In genomic region chr9:306907-307306, GRCh38 we compare ENCODE assay signal across 8 cellular contexts.
A peak's percentile ranks its signal among the peaks of the same experiment; 100 is the strongest.
DNase-seq lines count a peak whose midpoint lies in the region; ATAC-seq, FAIRE-seq and TF ChIP-seq lines count a peak whose summit lies in the region.

No MANE protein-coding gene starts in this region.

- no peaks in the 10 kb centered on the region for H3K79me2 ChIP-seq in PC-3 (ENCODE audit: low read length)

- DNase-seq in GM10248 (ENCODE audit: extremely low spot score) (peak; percentile 26), PC-3 (peak; percentile 10), pancreas (peak in 2 of 6 donors; percentile 8 to 20), sigmoid colon (no peak)
- DNase-seq in activated naive CD4-positive, alpha-beta T cell treated with Interleukin-2 at 50 U/mL for 16 hours = peak; percentile 29

- peaks cover 10% of the 10 kb centered on the region; the same call in 1 of the 2 replicates for H3K4me1 ChIP-seq in PC-3 (ENCODE audit: insufficient read depth, low read length)
- H3K4me1 ChIP-seq in pancreas = no peaks in the 10 kb centered on the region
- no peaks in the 10 kb centered on the region for H3K4me1 ChIP-seq in sigmoid colon

- no peak overlapping the region for H3K9ac ChIP-seq in PC-3 (ENCODE audit: low read length)

- no peak overlapping the region for H2AFZ ChIP-seq in PC-3 (ENCODE audit: low read length)

- H3K4me3 ChIP-seq in PC-3 (ENCODE audit: low read length) (no peak overlapping the region), pancreas (no peak overlapping the region), sigmoid colon (no peak overlapping the region)

- peak; percentile 59 for TF ChIP-seq CTCF in GM10248 (IDR thresholded peaks at IDR 0.05; ENCODE audit: control extremely low read depth, extremely low read depth, low read depth, missing control alignments)
- peak; percentile 34; the same call in 1 of the 2 replicates for TF ChIP-seq CTCF in PC-3 (conservative IDR thresholded peaks at IDR 0.05; ENCODE audit: low read depth, low read length)
- no peak for TF ChIP-seq CTCF in pancreas (IDR thresholded peaks at IDR 0.05)
- TF ChIP-seq CTCF in sigmoid colon (IDR thresholded peaks at IDR 0.05) = peak in 1 of 4 experiments; percentile 6

- no peaks in the 10 kb centered on the region for H3F3A ChIP-seq in PC-3 (ENCODE audit: low read length, unreplicated experiment)

- H3K27me3 ChIP-seq in PC-3 (ENCODE audit: low read length) (no peaks in the 10 kb centered on the region), pancreas (no peaks in the 10 kb centered on the region), sigmoid colon (no peaks in the 10 kb centered on the region)

- no peak for FAIRE-seq in pancreas (lab: Jason Lieb, UNC)

- H3K4me2 ChIP-seq in PC-3 (ENCODE audit: low read length) = no peak overlapping the region

- CTCF ChIA-PET in GM10248 (lab: Yijun Ruan, JAX) (interaction anchor here (1.0 to 2.3 kb wide), 5 partner anchors 9 to 92 kb away, joined by 3 to 9 read pairs (median 5); partner anchors contain the start of gene DOCK8), PC-3 (lab: Charles Lee) (no interaction called here)

- ATAC-seq in PC-3 = no peak
- peak in 3 of 4 donors; percentile 58 to 82 (median 66) for ATAC-seq in pancreas
- ATAC-seq in GM18909 (IDR thresholded peaks at IDR 0.05; ENCODE audit: poor library complexity, unreplicated experiment) = no peak
- no peak for ATAC-seq in GM21515 (IDR thresholded peaks at IDR 0.05; ENCODE audit: unreplicated experiment)
- ATAC-seq in GM21360 (IDR thresholded peaks at IDR 0.05; ENCODE audit: unreplicated experiment) = no peak

- H3K9me3 ChIP-seq in PC-3 (ENCODE audit: low read length) (no peaks in the 10 kb centered on the region), pancreas (no peaks in the 10 kb centered on the region), sigmoid colon (no peaks in the 10 kb centered on the region)

- H3K27ac ChIP-seq in PC-3 (ENCODE audit: low read length) (no peak overlapping the region), pancreas (no peak overlapping the region), sigmoid colon (no peak overlapping the region)

- intact Hi-C loops in PC-3 (cut with micrococcal nuclease) = no loop called here
- intact Hi-C loops in pancreas (cut with DNase I) = no loop called here
- intact Hi-C loops in sigmoid colon (cut with DNase I) = no loop called here

- WGBS in pancreas, 2 donors = 82 to 89% methylated on average over 7 of the region's 7 CpGs
- WGBS in sigmoid colon, 2 donors = 74 to 82% methylated on average over 7 of the region's 7 CpGs

- no peak for TF ChIP-seq POLR2A in sigmoid colon (IDR thresholded peaks at IDR 0.05)

- H4K20me1 ChIP-seq in PC-3 (ENCODE audit: low read length) = no peaks in the 10 kb centered on the region

- H3K9me2 ChIP-seq in PC-3 (replicated peaks; ENCODE audit: low read length) = no peaks in the 10 kb centered on the region

- POLR2A ChIA-PET in GM10248 (lab: Yijun Ruan, JAX) = no interaction called here
- POLR2A ChIA-PET in PC-3 (lab: Charles Lee; ENCODE audit: unreplicated experiment) = no interaction called here

- no TSS peak for BruUV-seq in PC-3 (replicated peaks; lab: Mats Ljungman, UMichigan)

- H3K36me3 ChIP-seq in PC-3 (ENCODE audit: low read depth, low read length) = no peaks in the 10 kb centered on the region
- no peaks in the 10 kb centered on the region for H3K36me3 ChIP-seq in pancreas
- H3K36me3 ChIP-seq in sigmoid colon = no peaks in the 10 kb centered on the region

- TF ChIP-seq EP300 in sigmoid colon (IDR thresholded peaks at IDR 0.05) = no peak

Comparison
In these comparisons a context has a peak if more than half of its experiments do, and no peak if none do; other contexts are left out.
1. CTCF ChIP-seq: peak in GM10248 (single experiment) and PC-3 (single experiment); none in pancreas (0 of 4).
2. ATAC-seq: peak in pancreas (3 of 4); none in PC-3 (single experiment), GM18909 (single experiment), GM21515 (single experiment) and GM21360 (single experiment).